ENCODE assay signal across 7 cellular contexts in genomic region chr16:2008009-2008526, GRCh38. TPM values are rescaled to one million over a fixed set of nuclear protein-coding genes. Genes with fewer than 3 reads are reported as not detected.
A peak's percentile ranks its signal among the peaks of the same experiment; 100 is the strongest.
DNase-seq lines count a peak whose midpoint lies in the region; ATAC-seq, FAIRE-seq and TF ChIP-seq lines count a peak whose summit lies in the region.

No MANE protein-coding gene starts in this region.

- peaks cover 22% of the 10 kb centered on the region for H3K4me1 ChIP-seq in GM23338 (ENCODE audit: insufficient read depth)
- H3K4me1 ChIP-seq in PC-9 (replicated peaks; ENCODE audit: insufficient read depth) = peaks cover 19% of the 10 kb centered on the region
- H3K4me1 ChIP-seq in effector memory CD4-positive, alpha-beta T cell (ENCODE audit: control insufficient read depth, insufficient read depth, low read length, poor library complexity, severe bottlenecking) = peaks cover 35% of the 10 kb centered on the region
- peaks cover 17% of the 10 kb centered on the region for H3K4me1 ChIP-seq in neural progenitor cell

- H3K36me3 Mint-ChIP-seq in GM23338 (ENCODE audit: low read depth) (peaks cover 11% of the 10 kb centered on the region), neural progenitor cell (peaks cover 3% of the 10 kb centered on the region)

- peak overlapping the region; percentile 74 for H3K4me3 Mint-ChIP-seq in GM23338
- H3K4me3 Mint-ChIP-seq in neural progenitor cell = peak overlapping the region; percentile 88

- DNase-seq in GM23338 (ENCODE audit: low spot score) = no peak
- DNase-seq in PC-9 = peak; percentile 64 to 75
- peak in 1 of 3 donors; percentile 16 for DNase-seq in effector memory CD4-positive, alpha-beta T cell
- DNase-seq in neural progenitor cell (ENCODE audit: low spot score) = no peak
- no peak for DNase-seq in H54 (ENCODE audit: insufficient read length, low spot score)
- DNase-seq in GM13977 (ENCODE audit: low spot score) = no peak
- DNase-seq in G401 (ENCODE audit: low spot score) = no peak

- TF ChIP-seq CTCF in GM23338 (conservative IDR thresholded peaks at IDR 0.05; ENCODE audit: low read depth in 2 of 2) (no peak), PC-9 (conservative IDR thresholded peaks at IDR 0.05) (no peak), neural progenitor cell (IDR thresholded peaks at IDR 0.05) (no peak), GM13977 (IDR thresholded peaks at IDR 0.05; ENCODE audit: extremely low read depth, insufficient read depth, missing control alignments) (no peak)

- H3K9me3 Mint-ChIP-seq in GM23338 (no peaks in the 10 kb centered on the region), neural progenitor cell (no peaks in the 10 kb centered on the region)

- no peaks in the 10 kb centered on the region for H3K36me3 ChIP-seq in GM23338 (ENCODE audit: insufficient read depth)
- H3K36me3 ChIP-seq in PC-9 (ENCODE audit: low read depth) = 0 out of 2 replicates have a peak, but pooled peaks cover 5% of the 10 kb centered on the region
- H3K36me3 ChIP-seq in effector memory CD4-positive, alpha-beta T cell (ENCODE audit: control insufficient read depth, insufficient read depth, low read length) = no peaks in the 10 kb centered on the region
- no peaks in the 10 kb centered on the region for H3K36me3 ChIP-seq in neural progenitor cell

- POLR2A ChIA-PET in PC-9 (lab: Charles Lee; ENCODE audit: unreplicated experiment) = interaction anchor here (0.5 to 1.4 kb wide), 5 partner anchors 14 to 147 kb away, joined by 3 to 16 read pairs (median 4); partner anchors contain the start of gene TRAF7

- H3K9me3 ChIP-seq in PC-9 (ENCODE audit: insufficient read depth, low read depth) = no peaks in the 10 kb centered on the region
- no peaks in the 10 kb centered on the region for H3K9me3 ChIP-seq in effector memory CD4-positive, alpha-beta T cell (ENCODE audit: control insufficient read depth, low read length)
- no peaks in the 10 kb centered on the region for H3K9me3 ChIP-seq in neural progenitor cell (ENCODE audit: low read depth)

- H4K20me1 ChIP-seq in GM23338 (replicated peaks; ENCODE audit: insufficient read depth) = peaks cover 36% of the 10 kb centered on the region
- H4K20me1 ChIP-seq in PC-9 (ENCODE audit: insufficient read depth) = peaks cover 49% of the 10 kb centered on the region
- peaks cover 60% of the 10 kb centered on the region for H4K20me1 ChIP-seq in neural progenitor cell (ENCODE audit: low read depth)

- CTCF ChIA-PET in PC-9 (lab: Charles Lee) = interaction anchor here (0.5 to 1.0 kb wide), 2 partner anchors 132 to 147 kb away, joined by 3 to 4 read pairs; partner anchors contain the start of gene TRAF7

- H3F3A ChIP-seq in GM23338 (replicated peaks; ENCODE audit: low read depth) (peaks cover 28% of the 10 kb centered on the region; the same call in 1 of the 2 replicates), PC-9 (ENCODE audit: insufficient read depth, low read depth) (peaks cover 17% of the 10 kb centered on the region; the same call in 1 of the 2 replicates), neural progenitor cell (ENCODE audit: low read depth) (peaks cover 30% of the 10 kb centered on the region)

- intact Hi-C loops in PC-9 (cut with micrococcal nuclease; ENCODE audit: unreplicated experiment) = loop anchor here (2.0 to 10.0 kb wide), 2 partner anchors 23 to 247 kb away; partner anchors contain the start of genes ECI1 and GFER

- no peak for TF ChIP-seq POLR2A in H54 (IDR thresholded peaks at IDR 0.05; ENCODE audit: low read depth, low read length)

- no peaks in the 10 kb centered on the region for H3K9me2 ChIP-seq in GM23338 (ENCODE audit: insufficient read depth)
- no peaks in the 10 kb centered on the region for H3K9me2 ChIP-seq in PC-9 (ENCODE audit: insufficient read depth)

- H3K27ac ChIP-seq in GM23338 (ENCODE audit: low read depth) = no peak overlapping the region
- peak overlapping the region; percentile 13; the same call in 1 of the 2 replicates for H3K27ac ChIP-seq in PC-9
- H3K27ac ChIP-seq in effector memory CD4-positive, alpha-beta T cell (ENCODE audit: insufficient read depth, low read length, poor library complexity, severe bottlenecking) = peak overlapping the region; percentile 77
- H3K27ac ChIP-seq in neural progenitor cell = no peak overlapping the region

- BruUV-seq in PC-9 (replicated peaks; lab: Mats Ljungman, UMichigan) = no TSS peak

- H3K27ac Mint-ChIP-seq in GM23338 (no peak overlapping the region; the same call in 1 of the 2 replicates), neural progenitor cell (no peak overlapping the region)

- H3K4me1 Mint-ChIP-seq in GM23338 = peaks cover 37% of the 10 kb centered on the region
- peaks cover 34% of the 10 kb centered on the region for H3K4me1 Mint-ChIP-seq in neural progenitor cell

- ATAC-seq in GM23338 = no peak

- H3K4me3 ChIP-seq in GM23338 (peak overlapping the region; percentile 91), PC-9 (peak overlapping the region; percentile 88), neural progenitor cell (peak overlapping the region; percentile 100)
- no peak overlapping the region for H3K4me3 ChIP-seq in effector memory CD4-positive, alpha-beta T cell (ENCODE audit: insufficient read depth, low read depth, low read length, poor library complexity, severe bottlenecking)

- H3K9ac ChIP-seq in neural progenitor cell = peak overlapping the region; percentile 88

- in situ Hi-C loops in GM13977 (cut with MboI; ENCODE audit: low pct_unique_long_range_greater_than_20kb, low sequenced_read_pairs, unreplicated experiment) (no loop called here), G401 (cut with HindIII; ENCODE audit: low sequenced_read_pairs) (no loop called here)

- H3K27me3 Mint-ChIP-seq in GM23338 (ENCODE audit: insufficient read depth, low read depth, poor library complexity) = peaks cover 15% of the 10 kb centered on the region
- H3K27me3 Mint-ChIP-seq in neural progenitor cell (ENCODE audit: insufficient read depth, low read depth) = peaks cover 2% of the 10 kb centered on the region

- FAIRE-seq in H54 (lab: Jason Lieb, UNC) = no peak

- H3K79me2 ChIP-seq in GM23338 (replicated peaks; ENCODE audit: insufficient read depth) (peaks cover 42% of the 10 kb centered on the region), PC-9 (ENCODE audit: low read depth) (peaks cover 72% of the 10 kb centered on the region), neural progenitor cell (ENCODE audit: low read depth) (peaks cover 51% of the 10 kb centered on the region)

- no peaks in the 10 kb centered on the region for H3K27me3 ChIP-seq in GM23338 (ENCODE audit: insufficient read depth)
- H3K27me3 ChIP-seq in PC-9 (ENCODE audit: insufficient read depth, low read depth) = no peaks in the 10 kb centered on the region
- no peaks in the 10 kb centered on the region for H3K27me3 ChIP-seq in effector memory CD4-positive, alpha-beta T cell (replicated peaks; ENCODE audit: control insufficient read depth, insufficient read depth, low read length, poor library complexity, severe bottlenecking)
- H3K27me3 ChIP-seq in neural progenitor cell = no peaks in the 10 kb centered on the region

- H2AFZ ChIP-seq in GM23338 = no peak overlapping the region
- no peak overlapping the region for H2AFZ ChIP-seq in PC-9
- no peak overlapping the region for H2AFZ ChIP-seq in neural progenitor cell (replicated peaks)

- H3K4me2 ChIP-seq in GM23338 (peak overlapping the region; percentile 97), PC-9 (peak overlapping the region; percentile 95), neural progenitor cell (peak overlapping the region; percentile 89)

RNA-seq across cellular contexts. Expression of gene ZNF598, which starts 1.6 kb away (rescaled TPM):
- total RNA-seq in GM23338 (2014; rRNA removed; shearing (Covaris generic)) = 31.7 and 48.6 TPM in 2 replicates
- polyA plus RNA-seq in GM23338 (2016; fragmentation: Nextera tagmentation; extraction: Ambion mirVana) = 8.5 and 10.2 TPM in 2 replicates
- total RNA-seq in PC-9 (2021) (68.4 and 72.5 TPM in 2 replicates), neural progenitor cell (ENCODE audit: low replicate concordance) (12.7 and 31.2 TPM in 2 replicates)
- 58.0 and 72.1 TPM in 2 replicates for total RNA-seq in G401 (2014; rRNA removed; shearing (Covaris generic))

RNA-seq across cellular contexts. Expression of gene NPW, which starts 11.5 kb away (rescaled TPM):
- total RNA-seq in GM23338 (2014; rRNA removed; shearing (Covaris generic)) = 1.9 and 4.5 TPM in 2 replicates
- 37.0 and 37.6 TPM in 2 replicates for polyA plus RNA-seq in GM23338 (2016; fragmentation: Nextera tagmentation; extraction: Ambion mirVana)
- total RNA-seq in PC-9 (2021) (4.0 and 8.1 TPM in 2 replicates), neural progenitor cell (ENCODE audit: low replicate concordance) (0.99 TPM in 1 of 2 replicates, not detected in the other)
- not detected in 2 replicates for total RNA-seq in G401 (2014; rRNA removed; shearing (Covaris generic))

RNA-seq across cellular contexts. Expression of gene SYNGR3, which starts 18.3 kb away (rescaled TPM):
- total RNA-seq in GM23338 (2014; rRNA removed; shearing (Covaris generic)) = 72.2 and 77.7 TPM in 2 replicates
- polyA plus RNA-seq in GM23338 (2016; fragmentation: Nextera tagmentation; extraction: Ambion mirVana) = 44.7 and 45.4 TPM in 2 replicates
- total RNA-seq in PC-9 (2021) (4.3 and 4.5 TPM in 2 replicates), neural progenitor cell (ENCODE audit: low replicate concordance) (4.4 and 8.7 TPM in 2 replicates)
- total RNA-seq in G401 (2014; rRNA removed; shearing (Covaris generic)) = 30.5 and 36.7 TPM in 2 replicates

RNA-seq across cellular contexts. Expression of gene NHERF2, which starts 18.6 kb away (rescaled TPM):
- total RNA-seq in GM23338 (2014; rRNA removed; shearing (Covaris generic)) = 15.4 and 16.5 TPM in 2 replicates
- 12.0 and 21.0 TPM in 2 replicates for polyA plus RNA-seq in GM23338 (2016; fragmentation: Nextera tagmentation; extraction: Ambion mirVana)
- total RNA-seq in PC-9 (2021) (104 and 144 TPM in 2 replicates), neural progenitor cell (ENCODE audit: low replicate concordance) (3.0 and 9.1 TPM in 2 replicates)
- total RNA-seq in G401 (2014; rRNA removed; shearing (Covaris generic)) = 20.5 and 28.9 TPM in 2 replicates

RNA-seq across cellular contexts. Expression of gene GFER, which starts 24.1 kb away (rescaled TPM):
- 40.1 and 53.2 TPM in 2 replicates for total RNA-seq in GM23338 (2014; rRNA removed; shearing (Covaris generic))
- polyA plus RNA-seq in GM23338 (2016; fragmentation: Nextera tagmentation; extraction: Ambion mirVana) = 64.5 and 68.5 TPM in 2 replicates
- total RNA-seq in PC-9 (2021) (59.7 and 63.8 TPM in 2 replicates), neural progenitor cell (ENCODE audit: low replicate concordance) (35.1 and 35.5 TPM in 2 replicates)
- 41.8 and 51.5 TPM in 2 replicates for total RNA-seq in G401 (2014; rRNA removed; shearing (Covaris generic))

Comparison
In these comparisons a context has a peak if more than half of its experiments do, and no peak if none do; other contexts are left out.
1. DNase-seq: peak in PC-9 (2 of 2); none in GM23338 (single experiment), neural progenitor cell (single experiment), H54 (single experiment), GM13977 (single experiment) and G401 (single experiment).
2. H3K27ac ChIP-seq: peak in PC-9 (single experiment) and effector memory CD4-positive, alpha-beta T cell (single experiment); none in GM23338 (single experiment) and neural progenitor cell (single experiment).
3. Peak in every context shown above with its lines, with median percentiles within 50 percentile points of each other: H3K4me2 ChIP-seq.